Comparison of ENCODE assay signal across 21 cellular contexts in the genomic region with DNA sequence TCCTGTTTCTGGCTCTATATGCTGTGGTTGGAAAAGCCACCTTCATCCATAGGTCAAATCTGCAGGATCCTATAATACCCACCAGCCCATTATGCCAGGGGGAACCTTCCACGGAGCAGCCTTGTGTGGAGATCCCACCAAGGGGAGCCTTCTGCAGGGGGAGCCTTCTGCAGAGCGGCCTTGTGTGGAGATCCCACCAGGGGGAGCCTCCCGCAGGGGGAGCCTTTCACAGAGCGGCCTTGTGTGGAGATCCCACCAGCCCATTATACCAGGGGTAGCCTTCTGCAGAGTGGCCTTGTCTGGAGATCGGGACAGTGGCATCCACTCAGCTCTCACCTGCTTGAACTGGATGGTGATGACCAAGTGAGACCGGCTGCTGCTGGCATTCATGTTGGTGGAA.
DNase-seq lines count a peak whose midpoint lies in the region; ATAC-seq, FAIRE-seq and TF ChIP-seq lines count a peak whose summit lies in the region.
"Had no signal": no experiment of that assay in that cellular context is flagged by ENCODE, and none has a peak within 500 bp of the region (broad histone marks: within the 10 kb centered on the region; RNA-seq: fewer than 3 reads in every experiment).

No MANE protein-coding gene starts in this region.

- H3K27me3 ChIP-seq in DND-41 (ENCODE audit: insufficient read depth, low read length, poor library complexity) (no peaks in the 10 kb centered on the region), OCI-LY3 (ENCODE audit: low read depth, low read length) (peaks cover 12% of the 10 kb centered on the region; the same call in 1 of the 2 replicates), endodermal cell (ENCODE audit: control insufficient read depth, insufficient read depth, low read length, poor library complexity, severe bottlenecking) (no peaks in the 10 kb centered on the region)
- H3K27me3 ChIP-seq: sigmoid colon, transverse colon had no signal

- H3K36me3 ChIP-seq in DND-41 (ENCODE audit: insufficient read depth, low read length), result no peaks in the 10 kb centered on the region
- H3K36me3 ChIP-seq in OCI-LY3 (replicated peaks; ENCODE audit: low read depth, low read length), result no peaks in the 10 kb centered on the region
- H3K36me3 ChIP-seq in endodermal cell (ENCODE audit: control insufficient read depth, insufficient read depth, low read length), result no peaks in the 10 kb centered on the region
- H3K36me3 ChIP-seq: MG63, sigmoid colon, transverse colon had no signal

- TF ChIP-seq POLR2A in H54 (IDR thresholded peaks at IDR 0.05; ENCODE audit: low read depth, low read length), result no peak

- peak; percentile 68 for ATAC-seq in DND-41 (ENCODE audit: insufficient read depth, low read depth)
- ATAC-seq in GM18867 (IDR thresholded peaks at IDR 0.05; ENCODE audit: unreplicated experiment), result peak; percentile 92
- ATAC-seq: activated T-cell treated with anti-CD3 and anti-CD28 coated beads, Interleukin-2, amount 50 U/mL, for 72 hours had no signal

- WGBS in endodermal cell (ENCODE audit: insufficient coverage in 1 of 2, insufficient read length in 1 of 2), 2 experiments, result 89 to 91% methylated on average over 5 to 6 of the region's 6 CpGs

- TF ChIP-seq CTCF in DND-41 (IDR thresholded peaks at IDR 0.05; ENCODE audit: borderline replicate concordance, extremely low read depth, low read length, poor library complexity, severe bottlenecking), result peak; percentile 47
- TF ChIP-seq CTCF in OCI-LY3 (IDR thresholded peaks at IDR 0.05; ENCODE audit: low read depth, low read length), result peak; percentile 30
- TF ChIP-seq CTCF in endodermal cell (conservative IDR thresholded peaks at IDR 0.05), result peak; percentile 28

- no peak overlapping the region for H3K4me2 ChIP-seq in DND-41 (ENCODE audit: insufficient read depth, low read length)
- no peak overlapping the region for H3K4me2 ChIP-seq in OCI-LY3 (ENCODE audit: low read length)

- no peaks in the 10 kb centered on the region for H3K36me3 Mint-ChIP-seq in endodermal cell (ENCODE audit: low read depth)

- no peaks in the 10 kb centered on the region for H3K27me3 Mint-ChIP-seq in endodermal cell (ENCODE audit: insufficient read depth)

- 0 out of 2 replicates have a peak, but pooled peaks cover 3% of the 10 kb centered on the region for H4K20me1 ChIP-seq in DND-41 (ENCODE audit: insufficient read depth, low read length)
- H4K20me1 ChIP-seq in OCI-LY3 (ENCODE audit: insufficient read depth, low read length), result no peaks in the 10 kb centered on the region

- H3K27ac Mint-ChIP-seq in endodermal cell, result no peak overlapping the region
- H3K27ac Mint-ChIP-seq: activated naive CD4-positive, alpha-beta T cell treated with anti-CD3 and anti-CD28 coated beads for 36 hours; activated T-cell treated with anti-CD3 and anti-CD28 coated beads, Interleukin-2, amount 50 U/mL, for 72 hours; CD4-positive, alpha-beta T cell had no signal

- no peak overlapping the region for H3K27ac ChIP-seq in DND-41 (ENCODE audit: low read length)
- H3K27ac ChIP-seq in OCI-LY3 (ENCODE audit: low read length), result no peak overlapping the region
- H3K27ac ChIP-seq in endodermal cell (ENCODE audit: low read depth, low read length), result no peak overlapping the region
- H3K27ac ChIP-seq: sigmoid colon, transverse colon had no signal

- H3K4me3 Mint-ChIP-seq in endodermal cell, result no peak overlapping the region
- H3K4me3 Mint-ChIP-seq: activated naive CD4-positive, alpha-beta T cell treated with anti-CD3 and anti-CD28 coated beads for 36 hours; activated T-cell treated with anti-CD3 and anti-CD28 coated beads, Interleukin-2, amount 50 U/mL, for 72 hours; CD4-positive, alpha-beta T cell; central memory CD8-positive, alpha-beta T cell; neural crest cell had no signal

- H3K9me3 Mint-ChIP-seq in endodermal cell, result peaks cover 23% of the 10 kb centered on the region
- H3K9me3 Mint-ChIP-seq: activated naive CD4-positive, alpha-beta T cell treated with anti-CD3 and anti-CD28 coated beads for 36 hours; activated T-cell treated with anti-CD3 and anti-CD28 coated beads, Interleukin-2, amount 50 U/mL, for 72 hours; CD4-positive, alpha-beta T cell; central memory CD8-positive, alpha-beta T cell; neural crest cell had no signal

- H3K79me2 ChIP-seq in DND-41 (ENCODE audit: insufficient read depth, low read length) (no peaks in the 10 kb centered on the region), OCI-LY3 (ENCODE audit: low read length) (no peaks in the 10 kb centered on the region)

- H3K4me3 ChIP-seq in DND-41 (ENCODE audit: low read depth in 1 of 2, low read length in 2 of 2), result no peak overlapping the region
- H3K4me3 ChIP-seq in OCI-LY3 (ENCODE audit: low read length), result no peak overlapping the region
- no peak overlapping the region for H3K4me3 ChIP-seq in endodermal cell (ENCODE audit: low read length)
- H3K4me3 ChIP-seq: MG63, sigmoid colon, transverse colon had no signal

- H3K4me1 ChIP-seq in DND-41 (ENCODE audit: insufficient read depth, low read length) (no peaks in the 10 kb centered on the region), OCI-LY3 (ENCODE audit: low read length) (no peaks in the 10 kb centered on the region), endodermal cell (ENCODE audit: control insufficient read depth, insufficient read depth, low read length) (no peaks in the 10 kb centered on the region)
- H3K4me1 ChIP-seq: sigmoid colon, transverse colon had no signal

- no peak for FAIRE-seq in H54 (lab: Jason Lieb, UNC)

- DNase-seq in DND-41 (no peak), endodermal cell (no peak), iPS-NIHi7 (ENCODE audit: extremely low spot score) (no peak), islet precursor cell (no peak), H54 (ENCODE audit: insufficient read length, low spot score) (no peak)
- no peak for DNase-seq in activated CD4-positive, alpha-beta T cell treated with anti-CD3 and anti-CD28 coated beads for 48 hours
- DNase-seq: activated CD4-positive, alpha-beta T cell treated with anti-CD3 and anti-CD28 coated beads for 4 hours; activated naive CD4-positive, alpha-beta T cell treated with anti-CD3 and anti-CD28 coated beads for 36 hours; activated T-cell treated with anti-CD3 and anti-CD28 coated beads, Interleukin-2, amount 50 U/mL, for 72 hours; amygdala; CD4-positive, alpha-beta T cell; MG63; NCI-H146; NCI-H2171 treated with DMSO at 0.1 percent for 48 hours; NCI-H526; sigmoid colon; transverse colon had no signal

- peaks cover 11% of the 10 kb centered on the region for H3K4me1 Mint-ChIP-seq in endodermal cell
- H3K4me1 Mint-ChIP-seq: central memory CD8-positive, alpha-beta T cell; neural crest cell had no signal

- H2AFZ ChIP-seq in DND-41 (ENCODE audit: low read depth, low read length), result no peak overlapping the region
- no peak overlapping the region for H2AFZ ChIP-seq in OCI-LY3 (ENCODE audit: low read depth, low read length)

- H3K9me3 ChIP-seq in DND-41 (ENCODE audit: insufficient read depth, low read length, severe bottlenecking) (no peaks in the 10 kb centered on the region), OCI-LY3 (ENCODE audit: insufficient read depth, low read length) (no peaks in the 10 kb centered on the region), endodermal cell (ENCODE audit: control insufficient read depth, low read length) (no peaks in the 10 kb centered on the region)
- H3K9me3 ChIP-seq: MG63, sigmoid colon, transverse colon had no signal

- H3K9ac ChIP-seq in DND-41 (ENCODE audit: low read depth, low read length), result no peak overlapping the region
- no peak overlapping the region for H3K9ac ChIP-seq in OCI-LY3 (ENCODE audit: low read length)
- no peak overlapping the region for H3K9ac ChIP-seq in endodermal cell (ENCODE audit: extremely low read depth, low read length, poor library complexity, severe bottlenecking)
